ENCODE assay signal across 8 cellular contexts in the genomic region with DNA sequence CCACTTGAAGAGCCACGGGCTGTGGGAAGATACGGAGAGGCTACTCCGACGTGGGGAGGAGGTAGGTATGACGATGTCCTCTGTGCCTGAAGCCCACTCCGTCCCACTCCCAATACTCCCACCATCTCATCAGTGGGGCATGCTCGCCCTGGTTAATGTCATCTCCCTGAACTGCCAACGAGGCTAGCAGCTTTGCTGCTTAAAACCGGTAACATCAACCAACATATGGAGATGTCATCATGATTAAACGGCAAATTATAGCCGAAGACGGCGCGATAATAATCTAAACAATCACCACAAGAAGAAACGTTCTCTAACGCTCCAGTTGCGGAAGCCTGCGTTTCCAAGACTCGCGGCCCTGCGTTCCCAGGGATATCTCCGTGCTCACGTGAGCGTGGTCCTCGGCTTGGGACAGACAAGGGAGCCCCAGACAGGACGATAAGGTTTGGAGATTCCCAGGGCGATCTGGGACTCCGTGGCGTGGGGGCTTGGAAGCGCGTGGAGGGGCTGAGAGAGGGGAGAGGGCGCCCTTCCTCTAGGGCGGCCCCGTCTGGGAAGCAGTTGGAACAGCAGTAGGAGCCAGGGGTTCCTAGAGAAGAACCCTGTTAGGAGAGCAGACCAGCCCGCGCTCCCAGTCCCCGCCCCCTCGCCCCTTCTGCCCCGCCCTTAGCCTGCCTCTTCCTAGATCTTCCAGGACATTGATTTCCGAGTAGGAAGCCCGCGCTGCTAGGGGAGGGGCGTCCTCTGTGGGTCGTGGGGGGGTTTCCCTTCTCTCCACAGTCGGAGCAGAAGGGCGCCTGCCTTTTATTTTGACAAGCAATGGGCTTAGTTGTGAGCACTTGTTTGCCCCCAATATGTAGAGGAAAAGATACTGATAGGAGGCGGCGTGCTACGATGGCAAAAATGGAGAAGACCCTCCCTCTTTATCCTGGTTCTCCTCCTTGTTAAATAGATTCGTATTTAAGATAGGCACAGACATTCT. TPM values are rescaled to one million over a fixed set of nuclear protein-coding genes. Genes with fewer than 3 reads are reported as not detected.
DNase-seq lines count a peak whose midpoint lies in the region; ATAC-seq and TF ChIP-seq lines count a peak whose summit lies in the region.

No MANE protein-coding gene starts in this region.

- TF ChIP-seq POLR2A in prostate gland (IDR thresholded peaks at IDR 0.05), result no peak

- intact Hi-C loops in left ventricle myocardium inferior (cut with micrococcal nuclease) (no loop called here), prostate gland (cut with DNase I) (loop anchor here (10.0 kb wide), 1 partner anchor 851 kb away; no protein-coding TSS in a partner anchor)

- peaks cover 2% of the 10 kb centered on the region for H3K36me3 Mint-ChIP-seq in activated naive CD8-positive, alpha-beta T cell

- ATAC-seq in HG02623 (IDR thresholded peaks at IDR 0.05; ENCODE audit: unreplicated experiment), result no peak
- ATAC-seq in HG02973 (IDR thresholded peaks at IDR 0.05; ENCODE audit: unreplicated experiment), result no peak

- H3K27me3 Mint-ChIP-seq in activated naive CD8-positive, alpha-beta T cell, result peaks cover 53% of the 10 kb centered on the region

- peaks cover 55% of the 10 kb centered on the region for H3K4me1 Mint-ChIP-seq in activated naive CD8-positive, alpha-beta T cell (ENCODE audit: low read depth)

- H3K4me1 ChIP-seq in left ventricle myocardium inferior (peaks cover 51% of the 10 kb centered on the region), prostate gland (replicated peaks) (no peaks in the 10 kb centered on the region)

- H3K4me3 Mint-ChIP-seq in activated naive CD8-positive, alpha-beta T cell, result peak overlapping the region; percentile 84

- peak overlapping the region; percentile 19 for H3K27ac Mint-ChIP-seq in activated naive CD8-positive, alpha-beta T cell

- TF ChIP-seq CTCF in left ventricle myocardium inferior (IDR thresholded peaks at IDR 0.05; ENCODE audit: borderline replicate concordance) (peak; percentile 47), prostate gland (IDR thresholded peaks at IDR 0.05) (no peak)

- H3K36me3 ChIP-seq in left ventricle myocardium inferior (no peaks in the 10 kb centered on the region), prostate gland (no peaks in the 10 kb centered on the region)

- H3K9me3 ChIP-seq in left ventricle myocardium inferior (replicated peaks) (no peaks in the 10 kb centered on the region), prostate gland (no peaks in the 10 kb centered on the region)

- H3K4me3 ChIP-seq in left ventricle myocardium inferior (peak overlapping the region; percentile 74), prostate gland (peak overlapping the region; percentile 17 to 22)

- peak overlapping the region; percentile 87 for H3K27ac ChIP-seq in left ventricle myocardium inferior (replicated peaks)
- no peak overlapping the region for H3K27ac ChIP-seq in prostate gland

- H3K27me3 ChIP-seq in left ventricle myocardium inferior (ENCODE audit: low read depth) (peaks cover 97% of the 10 kb centered on the region), prostate gland (replicated peaks; ENCODE audit: insufficient read depth) (peaks cover 64% of the 10 kb centered on the region)

- peak; percentile 76 for DNase-seq in EH (ENCODE audit: low read depth)
- peak; percentile 25 for DNase-seq in NCI-H1417 treated with DMSO at 0.1 percent for 48 hours (lab: John Stamatoyannopoulos, UW)
- DNase-seq in left ventricle myocardium inferior, result peak; percentile 71
- DNase-seq in prostate gland (ENCODE audit: low spot score), result no peak
- DNase-seq in NK-92 (lab: John Stamatoyannopoulos, UW; ENCODE audit: unreplicated experiment), result no peak

- WGBS in prostate gland, result 4% methylated on average over 47 of the region's 50 CpGs

- H3K9me3 Mint-ChIP-seq in activated naive CD8-positive, alpha-beta T cell (ENCODE audit: low read depth), result no peaks in the 10 kb centered on the region

RNA-seq across cellular contexts. Expression of a gene that starts 10.7 kb away (rescaled TPM):
- 8.8 TPM for total RNA-seq in left ventricle myocardium inferior
- total RNA-seq in prostate gland, result 1 to 10 TPM; 1.1 TPM

Comparison
In these comparisons a context has a peak if more than half of its experiments do, and no peak if none do; other contexts are left out.
1. DNase-seq: peak in EH (single experiment), NCI-H1417 treated with DMSO at 0.1 percent for 48 hours (single experiment) and left ventricle myocardium inferior (single experiment); none in prostate gland (single experiment) and NK-92 (single experiment).